ENCODE assay signal across 1 cellular context in genomic region chr7:27179030-27179429, GRCh38.
TF ChIP-seq lines count a peak whose summit lies in the region.

No MANE protein-coding gene starts in this region.

TF ChIP-seq in A549, 52 proteins besides CTCF, POLR2A, EP300 and RAD21 (continued from another document):
- TF ChIP-seq HMGXB4 (CRISPR knock-in tag; IDR thresholded peaks at IDR 0.05; ENCODE audit: borderline replicate concordance) = no peak
- TF ChIP-seq SREBF2 (IDR thresholded peaks at IDR 0.05) = no peak
- no peak for TF ChIP-seq POLR2AphosphoS2 (conservative IDR thresholded peaks at IDR 0.05; ENCODE audit: low read length)
- no peak for TF ChIP-seq E2F6 (IDR thresholded peaks at IDR 0.05; ENCODE audit: borderline replicate concordance, low read depth)
- TF ChIP-seq FOSB (CRISPR knock-in tag; IDR thresholded peaks at IDR 0.05) = no peak
- TF ChIP-seq ZC3H11A (IDR thresholded peaks at IDR 0.05) = no peak
- TF ChIP-seq ESRRA (IDR thresholded peaks at IDR 0.05; ENCODE audit: borderline replicate concordance, low read length) = no peak
- no peak for TF ChIP-seq JUNB (IDR thresholded peaks at IDR 0.05)
- no peak for TF ChIP-seq KDM5A (IDR thresholded peaks at IDR 0.05)
- no peak for TF ChIP-seq PBX3 (IDR thresholded peaks at IDR 0.05)
